36 cellular contexts compared by ENCODE assay signal in genomic region chr19:1524972-1525325, GRCh38. TPM values are rescaled to one million over a fixed set of nuclear protein-coding genes. Genes with fewer than 3 reads are reported as not detected.
DNase-seq lines count a peak whose midpoint lies in the region; ATAC-seq, FAIRE-seq and TF ChIP-seq lines count a peak whose summit lies in the region.
"Had no signal": no experiment of that assay in that cellular context is flagged by ENCODE, and none has a peak within 500 bp of the region (broad histone marks: within the 10 kb centered on the region; RNA-seq: fewer than 3 reads in every experiment).

No MANE protein-coding gene starts in this region.

- TF ChIP-seq RAD21 in K562 (CRISPR knock-in tag; conservative IDR thresholded peaks at IDR 0.05 in 1 of 2, IDR thresholded peaks at IDR 0.05 in 1 of 2): no peak

- no peak overlapping the region; the same call in 2 of the 3 replicates for H3K27ac ChIP-seq in K562 (ENCODE audit: extremely low read depth, low read depth, low read length)
- H3K27ac ChIP-seq: cardiac muscle cell, colonic mucosa, epithelial cell of prostate, stomach, tibial artery had no signal

- H3K9me3 ChIP-seq in K562 (replicated peaks; ENCODE audit: control insufficient read depth, insufficient read depth, low read depth, low read length): no peaks in the 10 kb centered on the region
- H3K9me3 ChIP-seq: colonic mucosa, mucosa of descending colon, stomach, tibial artery had no signal

- peaks cover 6% of the 10 kb centered on the region for H3K4me1 Mint-ChIP-seq in activated naive CD8-positive, alpha-beta T cell (ENCODE audit: low read depth)
- H3K4me1 Mint-ChIP-seq in activated naive CD8-positive, alpha-beta T cell treated with anti-CD3 and anti-CD28 coated beads for 36 hours: peaks cover 4% of the 10 kb centered on the region
- peaks cover 12% of the 10 kb centered on the region for H3K4me1 Mint-ChIP-seq in nephron

- peaks cover 19 to 38% of the 10 kb centered on the region in 2 experiments; a peak in 4 of 5 replicates for H3K27me3 ChIP-seq in K562 (ENCODE audit: control insufficient read depth in 2 of 2, insufficient read depth in 2 of 2, low read length in 2 of 2)

- peak overlapping the region; percentile 35; the same call in 1 of the 2 replicates for H3K4me2 ChIP-seq in K562 (ENCODE audit: insufficient read depth, low read length)

- no peak overlapping the region for H3K4me3 ChIP-seq in K562
- H3K4me3 ChIP-seq: colonic mucosa, lung, mucosa of descending colon, tibial artery had no signal

- peak overlapping the region; percentile 64 for H3K4me3 Mint-ChIP-seq in activated naive CD8-positive, alpha-beta T cell
- H3K4me3 Mint-ChIP-seq in activated naive CD8-positive, alpha-beta T cell treated with anti-CD3 and anti-CD28 coated beads for 36 hours: no peak overlapping the region
- peak overlapping the region; percentile 66 to 83 (median 81) for H3K4me3 Mint-ChIP-seq in nephron
- H3K4me3 Mint-ChIP-seq: activated CD4-positive, alpha-beta memory T cell treated with anti-CD3 and anti-CD28 coated beads for 36 hours; activated naive CD4-positive, alpha-beta T cell treated with anti-CD3 and anti-CD28 coated beads, Interleukin-2, amount 10 ng/mL, durations not matched to agents 7 days and 5 days; activated T-helper 1 cell treated with anti-CD3 and anti-CD28 coated beads, Interleukin-12 subunit alpha, Interleukin-12 subunit beta, Interleukin-2, Interleukin-4 antibody, amounts not matched to agents 30 ng/mL and 10 ng/mL and 1 ng/mL, durations not matched to agents 14 hours and 24 hours and 36 hours had no signal

- CTCF ChIA-PET in K562 (lab: Yijun Ruan, JAX; ENCODE audit: low intra/inter-chr PET ratio): no interaction called here

- no peak for DNase-seq in activated naive CD8-positive, alpha-beta T cell treated with anti-CD3 and anti-CD28 coated beads for 36 hours
- no peak for DNase-seq in K562 (ENCODE audit: extremely low read depth in 1 of 4, low spot score in 3 of 4)
- DNase-seq in urothelium cell line (ENCODE audit: low spot score): no peak
- no peak for DNase-seq in NCI-H2171 treated with DMSO at 0.1 percent for 48 hours (lab: John Stamatoyannopoulos, UW)
- DNase-seq in ureter (ENCODE audit: low spot score): no peak
- DNase-seq: 8988T; activated CD4-positive, alpha-beta memory T cell treated with anti-CD3 and anti-CD28 coated beads for 36 hours; activated CD4-positive, alpha-beta T cell treated with anti-CD3 and anti-CD28 coated beads for 1 hour; activated naive CD4-positive, alpha-beta T cell treated with anti-CD3 and anti-CD28 coated beads, Interleukin-2, amount 10 ng/mL, durations not matched to agents 7 days and 5 days; Calu3; colonic mucosa; DMS79 treated with DMSO at 0.1 percent for 48 hours; effector CD8-positive, alpha-beta T cell; hippocampal formation; KBM-7; mucosa of descending colon; NCI-H2029; NCI-H526 treated with DMSO at 0.1 percent for 48 hours; NK-92 treated with Interleukin-12 subunit alpha and Interleukin-12 subunit beta, amount 100 ng/mL, for 24 hours; Right ventricle myocardium superior; stimulated activated CD4-positive, alpha-beta T cell treated with anti-CD3 and anti-CD28 coated beads, Interleukin-12 subunit alpha, Interleukin-12 subunit beta, amount 100 ng/mL, for 4 hours; stimulated activated CD4-positive, alpha-beta T cell treated with anti-CD3 and anti-CD28 coated beads, Interleukin-2, amount 100 ng/mL, for 48 hours; stomach; T-helper 2 cell; tibial artery had no signal

- no peak overlapping the region for H3K9ac ChIP-seq in K562 (ENCODE audit: insufficient read depth in 1 of 2, low read depth in 2 of 2, low read length in 2 of 2)

- WGBS in K562 (ENCODE audit: insufficient coverage, low coverage, missing lambda C conversion rate): 22% methylated on average over 9 of the region's 17 CpGs

- no peaks in the 10 kb centered on the region for H3K36me3 Mint-ChIP-seq in activated naive CD8-positive, alpha-beta T cell
- H3K36me3 Mint-ChIP-seq in activated naive CD8-positive, alpha-beta T cell treated with anti-CD3 and anti-CD28 coated beads for 36 hours: no peaks in the 10 kb centered on the region
- no peaks in the 10 kb centered on the region for H3K36me3 Mint-ChIP-seq in nephron (ENCODE audit: low read depth)
- H3K36me3 Mint-ChIP-seq: activated CD4-positive, alpha-beta memory T cell treated with anti-CD3 and anti-CD28 coated beads for 36 hours; activated naive CD4-positive, alpha-beta T cell treated with anti-CD3 and anti-CD28 coated beads, Interleukin-2, amount 10 ng/mL, durations not matched to agents 7 days and 5 days had no signal

- no peak for TF ChIP-seq EP300 in K562 (IDR thresholded peaks at IDR 0.05; ENCODE audit: low read length)

- BruUV-seq in K562 (replicated peaks; lab: Mats Ljungman, UMichigan): no TSS peak

- no peak overlapping the region for H2AFZ ChIP-seq in K562 (ENCODE audit: low read depth, low read length)

- intact Hi-C loops in K562 (cut with micrococcal nuclease): no loop called here

- H3K9me3 Mint-ChIP-seq in activated naive CD8-positive, alpha-beta T cell (ENCODE audit: low read depth): no peaks in the 10 kb centered on the region
- H3K9me3 Mint-ChIP-seq in activated naive CD8-positive, alpha-beta T cell treated with anti-CD3 and anti-CD28 coated beads for 36 hours: no peaks in the 10 kb centered on the region
- H3K9me3 Mint-ChIP-seq in nephron: no peaks in the 10 kb centered on the region
- H3K9me3 Mint-ChIP-seq: activated CD4-positive, alpha-beta memory T cell treated with anti-CD3 and anti-CD28 coated beads for 36 hours; activated naive CD4-positive, alpha-beta T cell treated with anti-CD3 and anti-CD28 coated beads, Interleukin-2, amount 10 ng/mL, durations not matched to agents 7 days and 5 days; activated T-helper 1 cell treated with anti-CD3 and anti-CD28 coated beads, Interleukin-12 subunit alpha, Interleukin-12 subunit beta, Interleukin-2, Interleukin-4 antibody, amounts not matched to agents 30 ng/mL and 10 ng/mL and 1 ng/mL, durations not matched to agents 14 hours and 24 hours and 36 hours had no signal

- FAIRE-seq in K562 (lab: Jason Lieb, UNC) (no peak), urothelium cell line (lab: Jason Lieb, UNC) (peak; percentile 5)

- H3K27ac Mint-ChIP-seq in activated naive CD8-positive, alpha-beta T cell: no peak overlapping the region
- H3K27ac Mint-ChIP-seq in activated naive CD8-positive, alpha-beta T cell treated with anti-CD3 and anti-CD28 coated beads for 36 hours: no peak overlapping the region
- H3K27ac Mint-ChIP-seq in nephron: no peak overlapping the region
- H3K27ac Mint-ChIP-seq: activated CD4-positive, alpha-beta memory T cell treated with anti-CD3 and anti-CD28 coated beads for 36 hours; activated naive CD4-positive, alpha-beta T cell treated with anti-CD3 and anti-CD28 coated beads, Interleukin-2, amount 10 ng/mL, durations not matched to agents 7 days and 5 days; activated T-helper 1 cell treated with anti-CD3 and anti-CD28 coated beads, Interleukin-12 subunit alpha, Interleukin-12 subunit beta, Interleukin-2, Interleukin-4 antibody, amounts not matched to agents 30 ng/mL and 10 ng/mL and 1 ng/mL, durations not matched to agents 14 hours and 24 hours and 36 hours had no signal

- H3K4me1 ChIP-seq in K562 (replicated peaks in 1 of 2; ENCODE audit: control insufficient read depth in 2 of 2, insufficient read depth in 2 of 2, low read length in 2 of 2): peaks cover 3 to 58% of the 10 kb centered on the region in 2 experiments; a peak in 3 of 5 replicates
- H3K4me1 ChIP-seq: colonic mucosa had no signal

- ATAC-seq in K562 (no peak), HG02970 (IDR thresholded peaks at IDR 0.05; ENCODE audit: low FRiP score, unreplicated experiment) (no peak)
- ATAC-seq: mucosa of descending colon, sciatic nerve had no signal

- POLR2A ChIA-PET in K562 (lab: Yijun Ruan, JAX): no interaction called here

- no peaks in the 10 kb centered on the region for H3K9me1 ChIP-seq in K562 (ENCODE audit: control insufficient read depth, insufficient read depth, low read length)

- H4K20me1 ChIP-seq in K562 (replicated peaks; ENCODE audit: control insufficient read depth, insufficient read depth, low read length): peaks cover 11% of the 10 kb centered on the region

- TF ChIP-seq CTCF in K562 (IDR thresholded peaks at IDR 0.05 in 2 of 3, conservative IDR thresholded peaks at IDR 0.05 in 1 of 3; ENCODE audit: insufficient read depth in 2 of 3, low read depth in 1 of 3, low read length in 3 of 3) (no peak), nephron (IDR thresholded peaks at IDR 0.05; ENCODE audit: unreplicated experiment in 3 of 3) (no peak)

- no peaks in the 10 kb centered on the region for H3K36me3 ChIP-seq in K562 (ENCODE audit: control insufficient read depth, insufficient read depth, low read length)
- H3K36me3 ChIP-seq: cardiac muscle cell, colonic mucosa, stomach, tibial artery had no signal

- no peaks in the 10 kb centered on the region for H3K79me2 ChIP-seq in K562 (ENCODE audit: control insufficient read depth, insufficient read depth, low read length)

- in situ Hi-C loops in K562 (cut with MboI): no loop called here

- H3K27me3 Mint-ChIP-seq in activated naive CD8-positive, alpha-beta T cell: peaks cover 17% of the 10 kb centered on the region
- peaks cover 55% of the 10 kb centered on the region for H3K27me3 Mint-ChIP-seq in activated naive CD8-positive, alpha-beta T cell treated with anti-CD3 and anti-CD28 coated beads for 36 hours
- H3K27me3 Mint-ChIP-seq in nephron (ENCODE audit: low read depth): peaks cover 52% of the 10 kb centered on the region

- no peak for TF ChIP-seq POLR2A in K562 (conservative IDR thresholded peaks at IDR 0.05)

RNA-seq across cellular contexts. Expression of gene PLK5, which starts 1.1 kb away (rescaled TPM):
- not detected for total RNA-seq in activated naive CD8-positive, alpha-beta T cell treated with anti-CD3 and anti-CD28 coated beads for 36 hours
- 0.25 and 1.2 TPM in 2 replicates for total RNA-seq in K562 (2011; cell fraction: chromatin; rRNA removed; ENCODE audit: low replicate concordance)
- total RNA-seq in K562 (2011; cell fraction: nucleolus; rRNA removed): 0.53 and 0.83 TPM in 2 replicates
- 0.44 and 0.53 TPM in 2 replicates for total RNA-seq in K562 (2011; cell fraction: nucleoplasm; rRNA removed)
- total RNA-seq in K562 (2014; rRNA removed) (0.12 and 0.23 TPM in 2 replicates), K562 (2014; rRNA removed; fragmentation: Illumina TruSeq; extraction: Trizol) (not detected in 2 replicates), K562 (2015; rRNA removed; fragmentation: Illumina TruSeq; extraction: Trizol) (not detected in 2 replicates), K562 (2021) (0.16 TPM in 1 of 2 replicates, not detected in the other), ureter (not detected)
- polyA plus RNA-seq in K562 (2011; rRNA removed) (0.04 and 0.08 TPM in 2 replicates), K562 (2014; fragmentation: Illumina TruSeq; extraction: Trizol) (not detected in 2 replicates), K562 (2014; fragmentation: Nextera tagmentation; extraction: Ambion mirVana) (not detected), K562 (2014; rRNA removed) (0.07 and 0.27 TPM in 2 replicates)
- 0.06 and 0.16 TPM in 2 replicates for polyA plus RNA-seq in K562 (2011; cell fraction: cytosol; rRNA removed)
- 0.81 and 1.6 TPM in 2 replicates for polyA plus RNA-seq in K562 (2011; cell fraction: nucleus; rRNA removed)
- polyA plus RNA-seq in K562 (2012): 0.08 TPM in 1 of 2 replicates, not detected in the other
- not detected in 2 replicates for polyA minus RNA-seq in K562 (2011; rRNA and poly(A)+ RNA removed)
- polyA minus RNA-seq in K562 (2011; cell fraction: cytosol; rRNA and poly(A)+ RNA removed): not detected in 2 replicates
- 0.67 TPM in 2 replicates for polyA minus RNA-seq in K562 (2011; cell fraction: nucleus; rRNA and poly(A)+ RNA removed)
- total RNA-seq: activated CD4-positive, alpha-beta memory T cell treated with anti-CD3 and anti-CD28 coated beads for 36 hours; activated T-helper 1 cell treated with anti-CD3 and anti-CD28 coated beads, Interleukin-12 subunit alpha, Interleukin-12 subunit beta, Interleukin-2, Interleukin-4 antibody, amounts not matched to agents 30 ng/mL and 10 ng/mL and 1 ng/mL, durations not matched to agents 14 hours and 24 hours and 36 hours; Calu3; colonic mucosa; lung; M059J; posterior vena cava; Right ventricle myocardium superior; stomach had no signal

RNA-seq across cellular contexts. Expression of gene ADAMTSL5, which starts 12.1 kb away (rescaled TPM):
- total RNA-seq in activated naive CD8-positive, alpha-beta T cell treated with anti-CD3 and anti-CD28 coated beads for 36 hours: 1 to 10 TPM; 1.1 to 1.5 TPM
- total RNA-seq in K562 (2011; cell fraction: chromatin; rRNA removed; ENCODE audit: low replicate concordance): 12.1 and 28.8 TPM in 2 replicates
- 14.1 and 17.5 TPM in 2 replicates for total RNA-seq in K562 (2011; cell fraction: nucleolus; rRNA removed)
- 11.6 and 15.2 TPM in 2 replicates for total RNA-seq in K562 (2011; cell fraction: nucleoplasm; rRNA removed)
- 3.0 and 4.7 TPM in 2 replicates for total RNA-seq in K562 (2014; rRNA removed)
- 1.2 and 1.8 TPM in 2 replicates for total RNA-seq in K562 (2014; rRNA removed; fragmentation: Illumina TruSeq; extraction: Trizol)
- 2.0 and 2.8 TPM in 2 replicates for total RNA-seq in K562 (2015; rRNA removed; fragmentation: Illumina TruSeq; extraction: Trizol)
- total RNA-seq in K562 (2021): 9.4 and 11.6 TPM in 2 replicates
- 4.4 and 6.3 TPM in 2 replicates for polyA plus RNA-seq in K562 (2011; rRNA removed)
- polyA plus RNA-seq in K562 (2011; cell fraction: cytosol; rRNA removed): 7.7 and 18.9 TPM in 2 replicates
- 18.1 and 35.5 TPM in 2 replicates for polyA plus RNA-seq in K562 (2011; cell fraction: nucleus; rRNA removed)
- 7.6 and 10.3 TPM in 2 replicates for polyA plus RNA-seq in K562 (2012)
- polyA plus RNA-seq in K562 (2014; fragmentation: Illumina TruSeq; extraction: Trizol): 4.1 and 5.0 TPM in 2 replicates
- polyA plus RNA-seq in K562 (2014; fragmentation: Nextera tagmentation; extraction: Ambion mirVana): 1 to 10 TPM; 1.0 to 1.3 TPM
- polyA plus RNA-seq in K562 (2014; rRNA removed): 8.4 and 9.8 TPM in 2 replicates
- polyA minus RNA-seq in K562 (2011; rRNA and poly(A)+ RNA removed): 1.6 and 2.7 TPM in 2 replicates
- polyA minus RNA-seq in K562 (2011; cell fraction: cytosol; rRNA and poly(A)+ RNA removed): 5.6 and 15.1 TPM in 2 replicates
- 3.1 and 4.4 TPM in 2 replicates for polyA minus RNA-seq in K562 (2011; cell fraction: nucleus; rRNA and poly(A)+ RNA removed)
- 12.5 TPM for total RNA-seq in ureter
- polyA plus RNA-seq: neural cell had no signal

RNA-seq across cellular contexts. Expression of gene REEP6, which starts 34.0 kb away (rescaled TPM):
- 1 to 10 TPM; 1.3 to 1.8 TPM for total RNA-seq in activated naive CD8-positive, alpha-beta T cell treated with anti-CD3 and anti-CD28 coated beads for 36 hours
- total RNA-seq in K562 (2011; cell fraction: chromatin; rRNA removed; ENCODE audit: low replicate concordance): 24.8 and 67.6 TPM in 2 replicates
- 113 and 120 TPM in 2 replicates for total RNA-seq in K562 (2011; cell fraction: nucleolus; rRNA removed)
- total RNA-seq in K562 (2011; cell fraction: nucleoplasm; rRNA removed): 64.9 and 67.3 TPM in 2 replicates
- total RNA-seq in K562 (2014; rRNA removed) (22.1 and 31.4 TPM in 2 replicates), K562 (2014; rRNA removed; fragmentation: Illumina TruSeq; extraction: Trizol) (5.7 and 7.8 TPM in 2 replicates), K562 (2015; rRNA removed; fragmentation: Illumina TruSeq; extraction: Trizol) (12.2 and 14.5 TPM in 2 replicates), K562 (2021) (64.2 and 66.3 TPM in 2 replicates), ureter (50.0 TPM)
- polyA plus RNA-seq in K562 (2011; rRNA removed) (18.4 and 36.3 TPM in 2 replicates), K562 (2014; fragmentation: Illumina TruSeq; extraction: Trizol) (12.7 and 36.9 TPM in 2 replicates), K562 (2014; fragmentation: Nextera tagmentation; extraction: Ambion mirVana) (1 to 10 TPM; 1.2 to 1.9 TPM), K562 (2014; rRNA removed) (31.8 and 34.1 TPM in 2 replicates)
- 26.8 and 94.4 TPM in 2 replicates for polyA plus RNA-seq in K562 (2011; cell fraction: cytosol; rRNA removed)
- 24.1 and 41.5 TPM in 2 replicates for polyA plus RNA-seq in K562 (2011; cell fraction: nucleus; rRNA removed)
- polyA plus RNA-seq in K562 (2012): 43.3 and 57.4 TPM in 2 replicates
- 11.2 and 16.1 TPM in 2 replicates for polyA minus RNA-seq in K562 (2011; rRNA and poly(A)+ RNA removed)
- 42.9 and 55.0 TPM in 2 replicates for polyA minus RNA-seq in K562 (2011; cell fraction: cytosol; rRNA and poly(A)+ RNA removed)
- polyA minus RNA-seq in K562 (2011; cell fraction: nucleus; rRNA and poly(A)+ RNA removed): 9.6 and 11.7 TPM in 2 replicates

RNA-seq across cellular contexts. Expression of gene PCSK4, which starts 34.8 kb away (rescaled TPM):
- 1 to 10 TPM; 1.5 to 1.7 TPM for total RNA-seq in activated naive CD8-positive, alpha-beta T cell treated with anti-CD3 and anti-CD28 coated beads for 36 hours
- 10.1 and 40.2 TPM in 2 replicates for total RNA-seq in K562 (2011; cell fraction: chromatin; rRNA removed; ENCODE audit: low replicate concordance)
- 32.6 and 34.9 TPM in 2 replicates for total RNA-seq in K562 (2011; cell fraction: nucleolus; rRNA removed)
- 10.8 and 20.5 TPM in 2 replicates for total RNA-seq in K562 (2011; cell fraction: nucleoplasm; rRNA removed)
- total RNA-seq in K562 (2014; rRNA removed) (2.2 and 3.4 TPM in 2 replicates), K562 (2014; rRNA removed; fragmentation: Illumina TruSeq; extraction: Trizol) (0.29 TPM in 2 replicates), K562 (2015; rRNA removed; fragmentation: Illumina TruSeq; extraction: Trizol) (1.2 and 1.5 TPM in 2 replicates), K562 (2021) (5.7 and 7.0 TPM in 2 replicates), ureter (4.5 TPM)
- polyA plus RNA-seq in K562 (2011; rRNA removed) (2.7 and 5.1 TPM in 2 replicates), K562 (2014; fragmentation: Illumina TruSeq; extraction: Trizol) (0.85 and 2.2 TPM in 2 replicates), K562 (2014; fragmentation: Nextera tagmentation; extraction: Ambion mirVana) (under 1 TPM in 1 of 2 experiments, not detected in 1; 0.01 TPM), K562 (2014; rRNA removed) (4.8 and 9.1 TPM in 2 replicates)
- polyA plus RNA-seq in K562 (2011; cell fraction: cytosol; rRNA removed): 2.9 and 4.0 TPM in 2 replicates
- 56.5 and 86.1 TPM in 2 replicates for polyA plus RNA-seq in K562 (2011; cell fraction: nucleus; rRNA removed)
- polyA plus RNA-seq in K562 (2012): 6.2 and 8.3 TPM in 2 replicates
- 0.35 and 0.60 TPM in 2 replicates for polyA minus RNA-seq in K562 (2011; rRNA and poly(A)+ RNA removed)
- 1.9 and 8.5 TPM in 2 replicates for polyA minus RNA-seq in K562 (2011; cell fraction: cytosol; rRNA and poly(A)+ RNA removed)
- polyA minus RNA-seq in K562 (2011; cell fraction: nucleus; rRNA and poly(A)+ RNA removed): 10.0 and 12.4 TPM in 2 replicates

RNA-seq across cellular contexts. Expression of gene MEX3D, which starts 43.2 kb away (rescaled TPM):
- 1 to 10 TPM; 6.1 to 6.5 TPM for total RNA-seq in activated naive CD8-positive, alpha-beta T cell treated with anti-CD3 and anti-CD28 coated beads for 36 hours
- total RNA-seq in K562 (2011; cell fraction: chromatin; rRNA removed; ENCODE audit: low replicate concordance): 1.3 and 3.7 TPM in 2 replicates
- total RNA-seq in K562 (2011; cell fraction: nucleolus; rRNA removed): 7.0 and 7.7 TPM in 2 replicates
- 3.1 and 3.2 TPM in 2 replicates for total RNA-seq in K562 (2011; cell fraction: nucleoplasm; rRNA removed)
- 39.3 and 48.8 TPM in 2 replicates for total RNA-seq in K562 (2014; rRNA removed)
- total RNA-seq in K562 (2014; rRNA removed; fragmentation: Illumina TruSeq; extraction: Trizol): 5.7 and 6.5 TPM in 2 replicates
- total RNA-seq in K562 (2015; rRNA removed; fragmentation: Illumina TruSeq; extraction: Trizol): 9.5 and 9.8 TPM in 2 replicates
- 34.0 and 35.9 TPM in 2 replicates for total RNA-seq in K562 (2021)
- 2.6 and 3.3 TPM in 2 replicates for polyA plus RNA-seq in K562 (2011; rRNA removed)
- polyA plus RNA-seq in K562 (2011; cell fraction: cytosol; rRNA removed): 3.5 and 29.9 TPM in 2 replicates
- polyA plus RNA-seq in K562 (2011; cell fraction: nucleus; rRNA removed): 2.1 and 5.8 TPM in 2 replicates
- polyA plus RNA-seq in K562 (2012): 6.4 and 7.7 TPM in 2 replicates
- polyA plus RNA-seq in K562 (2014; fragmentation: Illumina TruSeq; extraction: Trizol): 2.6 and 4.4 TPM in 2 replicates
- 1 to 10 TPM; 1.7 to 1.9 TPM for polyA plus RNA-seq in K562 (2014; fragmentation: Nextera tagmentation; extraction: Ambion mirVana)
- polyA plus RNA-seq in K562 (2014; rRNA removed): 11.6 and 11.9 TPM in 2 replicates
- polyA minus RNA-seq in K562 (2011; rRNA and poly(A)+ RNA removed): 1.0 and 1.6 TPM in 2 replicates
- 20.2 and 21.8 TPM in 2 replicates for polyA minus RNA-seq in K562 (2011; cell fraction: cytosol; rRNA and poly(A)+ RNA removed)
- 2.4 and 3.0 TPM in 2 replicates for polyA minus RNA-seq in K562 (2011; cell fraction: nucleus; rRNA and poly(A)+ RNA removed)
- total RNA-seq in ureter: 21.7 TPM
